Comparison of ENCODE assay signal across 9 cellular contexts in the genomic region with DNA sequence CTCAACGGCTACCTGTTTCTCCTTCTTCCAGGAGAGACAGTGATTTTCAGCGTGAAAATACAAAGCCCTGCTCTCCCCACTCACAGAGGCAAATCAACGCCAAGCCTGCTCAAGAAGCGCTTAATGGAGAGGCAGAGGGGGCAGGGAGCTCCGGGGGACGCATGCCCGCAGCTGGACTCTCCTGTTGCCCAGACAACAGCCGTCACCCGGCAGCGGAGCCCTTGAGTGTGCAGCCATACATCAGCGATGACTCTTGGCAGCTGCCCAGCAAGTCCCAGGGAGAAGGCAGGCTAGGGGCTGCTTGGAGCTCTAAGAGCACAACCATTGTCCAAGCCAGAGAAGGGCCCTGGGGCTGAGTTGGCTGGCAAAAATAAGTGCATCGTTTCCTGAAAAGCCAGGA.
DNase-seq lines count a peak whose midpoint lies in the region; ATAC-seq and TF ChIP-seq lines count a peak whose summit lies in the region.
"Had no signal": no experiment of that assay in that cellular context is flagged by ENCODE, and none has a peak within 500 bp of the region (broad histone marks: within the 10 kb centered on the region; RNA-seq: fewer than 3 reads in every experiment).

No MANE protein-coding gene starts in this region.

- WGBS in adrenal gland, 4 donors = 6 to 16% (median 15%) methylated on average over 9 to 12 of the region's 12 CpGs

- H3K9me3 Mint-ChIP-seq in activated T-helper 17 cell treated with anti-CD3 and anti-CD28 coated beads, Interleukin-2, amount 50 U/mL, for 72 hours = no peaks in the 10 kb centered on the region
- no peaks in the 10 kb centered on the region for H3K9me3 Mint-ChIP-seq in naive thymus-derived CD4-positive, alpha-beta T cell

- ATAC-seq in activated T-helper 17 cell treated with anti-CD3 and anti-CD28 coated beads, Interleukin-2, amount 50 U/mL, for 72 hours (replicated peaks) = no peak
- ATAC-seq in naive thymus-derived CD4-positive, alpha-beta T cell = no peak

- H3K36me3 Mint-ChIP-seq in activated T-helper 17 cell treated with anti-CD3 and anti-CD28 coated beads, Interleukin-2, amount 50 U/mL, for 72 hours (ENCODE audit: low read depth) = no peaks in the 10 kb centered on the region
- H3K36me3 Mint-ChIP-seq in naive thymus-derived CD4-positive, alpha-beta T cell = peaks cover 0 to 4% (median 0%) of the 10 kb centered on the region in 5 donors

- H3K4me1 ChIP-seq in A673 (ENCODE audit: insufficient read depth, low read length, poor library complexity, severe bottlenecking) (peaks cover 15% of the 10 kb centered on the region), adrenal gland (replicated peaks in 1 of 2) (peaks cover 4 to 19% of the 10 kb centered on the region in 2 donors)
- no peaks in the 10 kb centered on the region for H3K4me1 ChIP-seq in naive thymus-derived CD4-positive, alpha-beta T cell (ENCODE audit: control insufficient read depth in 2 of 2, insufficient read depth in 2 of 2, low read length in 2 of 2)

- H3K36me3 ChIP-seq in A673 (ENCODE audit: insufficient read depth, low read length, poor library complexity, severe bottlenecking) (no peaks in the 10 kb centered on the region), adrenal gland (replicated peaks in 1 of 2) (no peaks in the 10 kb centered on the region)
- H3K36me3 ChIP-seq in naive thymus-derived CD4-positive, alpha-beta T cell (ENCODE audit: control insufficient read depth in 2 of 3, insufficient read depth in 3 of 3, low read length in 3 of 3) = no peaks in the 10 kb centered on the region

- H3K4me3 ChIP-seq in A673 (ENCODE audit: low read depth, low read length, poor library complexity, severe bottlenecking) (no peak overlapping the region), adrenal gland (no peak overlapping the region)
- H3K4me3 ChIP-seq in naive thymus-derived CD4-positive, alpha-beta T cell (ENCODE audit: low read length) = no peak overlapping the region

- no peaks in the 10 kb centered on the region for H3K9me3 ChIP-seq in A673 (ENCODE audit: low read depth, low read length, poor library complexity, severe bottlenecking)
- no peaks in the 10 kb centered on the region for H3K9me3 ChIP-seq in adrenal gland (replicated peaks in 1 of 3)
- no peaks in the 10 kb centered on the region for H3K9me3 ChIP-seq in naive thymus-derived CD4-positive, alpha-beta T cell (ENCODE audit: control insufficient read depth in 2 of 3, low read length in 3 of 3)

- no peaks in the 10 kb centered on the region for H3K4me1 Mint-ChIP-seq in activated T-helper 17 cell treated with anti-CD3 and anti-CD28 coated beads, Interleukin-2, amount 50 U/mL, for 72 hours
- no peaks in the 10 kb centered on the region for H3K4me1 Mint-ChIP-seq in naive thymus-derived CD4-positive, alpha-beta T cell

- no peak overlapping the region for H3K27ac Mint-ChIP-seq in activated T-helper 17 cell treated with anti-CD3 and anti-CD28 coated beads, Interleukin-2, amount 50 U/mL, for 72 hours
- no peak overlapping the region for H3K27ac Mint-ChIP-seq in naive thymus-derived CD4-positive, alpha-beta T cell

- H3K4me3 Mint-ChIP-seq in activated T-helper 17 cell treated with anti-CD3 and anti-CD28 coated beads, Interleukin-2, amount 50 U/mL, for 72 hours = no peak overlapping the region
- H3K4me3 Mint-ChIP-seq in naive thymus-derived CD4-positive, alpha-beta T cell = no peak overlapping the region

- intact Hi-C loops in A673 (cut with micrococcal nuclease; ENCODE audit: unreplicated experiment) = no loop called here
- intact Hi-C loops in adrenal gland (cut with DNase I) = no loop called here
- intact Hi-C loops in naive thymus-derived CD4-positive, alpha-beta T cell (cut with micrococcal nuclease) = no loop called here

- DNase-seq in A673 (ENCODE audit: low spot score) (peak; percentile 84), NCI-H146 (lab: John Stamatoyannopoulos, UW) (peak; percentile 98), adrenal gland (peak; percentile 90 to 97 (median 94)), left kidney (ENCODE audit: low read depth, low spot score) (peak; percentile 99)
- no peak for DNase-seq in naive thymus-derived CD4-positive, alpha-beta T cell
- no peak for DNase-seq in effector CD8-positive, alpha-beta T cell (lab: John Stamatoyannopoulos, UW)
- no peak for DNase-seq in activated CD4-positive, alpha-beta T cell treated with anti-CD3 and anti-CD28 coated beads for 48 hours
- DNase-seq: MM.1S had no signal

- H3K27me3 Mint-ChIP-seq in activated T-helper 17 cell treated with anti-CD3 and anti-CD28 coated beads, Interleukin-2, amount 50 U/mL, for 72 hours = no peaks in the 10 kb centered on the region
- peaks cover 0 to 2% (median 0%) of the 10 kb centered on the region in 5 donors for H3K27me3 Mint-ChIP-seq in naive thymus-derived CD4-positive, alpha-beta T cell

- no TSS peak for BruUV-seq in A673 (replicated peaks; lab: Mats Ljungman, UMichigan)

- POLR2A ChIA-PET in A673 (lab: Charles Lee; ENCODE audit: low non-redundant PET) = no interaction called here
- POLR2A ChIA-PET in naive thymus-derived CD4-positive, alpha-beta T cell (lab: Charles Lee) = no interaction called here

- H3K27ac ChIP-seq in A673 (ENCODE audit: low read depth, low read length, poor library complexity, severe bottlenecking) = no peak overlapping the region
- H3K27ac ChIP-seq in adrenal gland = peak overlapping the region in 2 of 5 donors; percentile 26 to 77
- H3K27ac ChIP-seq in naive thymus-derived CD4-positive, alpha-beta T cell (ENCODE audit: low read depth, low read length) = no peak overlapping the region

- H3K27me3 ChIP-seq in A673 (replicated peaks; ENCODE audit: insufficient read depth, low read depth, low read length, poor library complexity) (no peaks in the 10 kb centered on the region), adrenal gland (no peaks in the 10 kb centered on the region)
- no peaks in the 10 kb centered on the region for H3K27me3 ChIP-seq in naive thymus-derived CD4-positive, alpha-beta T cell (ENCODE audit: control insufficient read depth in 2 of 2, insufficient read depth in 2 of 2, low read length in 2 of 2)

- CTCF ChIA-PET in A673 (lab: Charles Lee) = no interaction called here
- CTCF ChIA-PET in naive thymus-derived CD4-positive, alpha-beta T cell (lab: Charles Lee) = no interaction called here

- no peak for TF ChIP-seq CTCF in A673 (conservative IDR thresholded peaks at IDR 0.05; ENCODE audit: low read depth, low read length)
- TF ChIP-seq CTCF in adrenal gland (IDR thresholded peaks at IDR 0.05) = no peak

- TF ChIP-seq POLR2A in adrenal gland (IDR thresholded peaks at IDR 0.05) = no peak

Comparison
In these comparisons a context has a peak if more than half of its experiments do, and no peak if none do; other contexts are left out.
1. DNase-seq: peak in A673 (single experiment), NCI-H146 (single experiment), adrenal gland (7 of 7) and left kidney (single experiment); none in naive thymus-derived CD4-positive, alpha-beta T cell (0 of 9), effector CD8-positive, alpha-beta T cell (single experiment) and activated CD4-positive, alpha-beta T cell treated with anti-CD3 and anti-CD28 coated beads for 48 hours (single experiment).